Comparison of ENCODE assay signal across 8 cellular contexts in the genomic region with DNA sequence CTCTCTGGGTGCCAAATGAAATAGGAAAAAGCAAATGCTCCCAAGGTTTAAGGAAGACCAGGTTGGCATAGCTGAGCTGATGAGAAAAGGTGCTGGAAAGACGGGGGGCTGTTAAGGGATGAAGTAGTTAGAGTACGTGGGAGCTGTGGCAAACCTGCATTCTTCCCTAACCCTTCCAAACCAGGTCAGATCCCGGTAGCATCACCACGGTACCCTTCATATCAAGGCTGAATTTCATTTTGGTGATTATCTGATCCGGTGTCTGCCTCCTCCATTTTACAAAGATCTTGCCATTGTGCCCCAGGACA.
A peak's percentile ranks its signal among the peaks of the same experiment; 100 is the strongest.
DNase-seq lines count a peak whose midpoint lies in the region; ATAC-seq, FAIRE-seq and TF ChIP-seq lines count a peak whose summit lies in the region.

No MANE protein-coding gene starts in this region.

- H3K36me3 ChIP-seq in HCT116 (ENCODE audit: control insufficient read depth in 1 of 2, insufficient read depth in 2 of 2, low read length in 2 of 2) (no peaks in the 10 kb centered on the region), iPS DF 6.9 (ENCODE audit: control insufficient read depth, insufficient read depth, low read length) (no peaks in the 10 kb centered on the region; the same call in 1 of the 2 replicates), small intestine (ENCODE audit: control insufficient read depth in 2 of 2, insufficient read depth in 2 of 2, low read length in 2 of 2) (no peaks in the 10 kb centered on the region)

- DNase-seq in HCT116 (ENCODE audit: low read depth, low spot score) = no peak
- DNase-seq in activated CD4-positive, alpha-beta memory T cell treated with anti-CD3 and anti-CD28 coated beads for 36 hours = no peak
- no peak for DNase-seq in iPS DF 6.9 (ENCODE audit: low read depth, low spot score)
- DNase-seq in small intestine = no peak
- DNase-seq in posterior cingulate gyrus = no peak
- no peak for DNase-seq in stimulated activated CD4-positive, alpha-beta T cell treated with anti-CD3 and anti-CD28 coated beads, Interleukin-2, amount 100 ng/mL, for 48 hours
- DNase-seq in activated CD4-positive, alpha-beta T cell treated with anti-CD3 and anti-CD28 coated beads for 48 hours = no peak

- H3K36me3 Mint-ChIP-seq in activated CD4-positive, alpha-beta memory T cell treated with anti-CD3 and anti-CD28 coated beads for 36 hours = no peaks in the 10 kb centered on the region

- TF ChIP-seq CTCF in HCT116 (IDR thresholded peaks at IDR 0.05 in 2 of 3, conservative IDR thresholded peaks at IDR 0.05 in 1 of 3; ENCODE audit: borderline replicate concordance in 1 of 3, insufficient read depth in 1 of 3, low read depth in 2 of 3, low read length in 2 of 3) = no peak

- CTCF ChIA-PET in HCT116 (lab: Charles Lee) = no interaction called here
- CTCF ChIA-PET in activated CD4-positive, alpha-beta memory T cell treated with anti-CD3 and anti-CD28 coated beads for 36 hours (lab: Charles Lee) = interaction anchor here (1.1 to 2.4 kb wide), 11 partner anchors 9 to 319 kb away, joined by 3 to 16 read pairs (median 7); no protein-coding TSS in a partner anchor

- H3K79me2 ChIP-seq in HCT116 (ENCODE audit: insufficient read depth, low read length) = no peaks in the 10 kb centered on the region

- H3K9me3 ChIP-seq in HCT116 (ENCODE audit: control insufficient read depth in 1 of 2, insufficient read depth in 1 of 2, low read depth in 1 of 2, low read length in 2 of 2) (no peaks in the 10 kb centered on the region), iPS DF 6.9 (ENCODE audit: control insufficient read depth, insufficient read depth, low read length) (no peaks in the 10 kb centered on the region), small intestine (ENCODE audit: control insufficient read depth, low read depth) (no peaks in the 10 kb centered on the region)

- peaks cover 30% of the 10 kb centered on the region for H3K4me1 Mint-ChIP-seq in activated CD4-positive, alpha-beta memory T cell treated with anti-CD3 and anti-CD28 coated beads for 36 hours (ENCODE audit: low read depth)

- no peaks in the 10 kb centered on the region for H4K20me1 ChIP-seq in HCT116 (ENCODE audit: insufficient read depth)

- no peaks in the 10 kb centered on the region for H3K9me3 Mint-ChIP-seq in activated CD4-positive, alpha-beta memory T cell treated with anti-CD3 and anti-CD28 coated beads for 36 hours

- H2AFZ ChIP-seq in HCT116 (ENCODE audit: low read depth, low read length, poor library complexity, severe bottlenecking) = no peak overlapping the region

- FAIRE-seq in small intestine (lab: Jason Lieb, UNC) = no peak

- POLR2A ChIA-PET in HCT116 (lab: Charles Lee) = interaction anchor here (0.9 to 1.0 kb wide), 2 partner anchors 14 to 45 kb away, joined by 3 to 4 read pairs; no protein-coding TSS in a partner anchor
- POLR2A ChIA-PET in activated CD4-positive, alpha-beta memory T cell treated with anti-CD3 and anti-CD28 coated beads for 36 hours (lab: Charles Lee) = interaction anchor here (1.0 to 2.1 kb wide), 7 partner anchors 9 to 423 kb away, joined by 3 to 19 read pairs (median 3); a partner anchor contains a TSS

- RAD21 ChIA-PET in HCT116 (lab: Charles Lee; ENCODE audit: low non-redundant PET in 1 of 2, low total read pairs in 2 of 2, uncharacterized antibody in 2 of 2, unreplicated experiment in 2 of 2) = no interaction called here

- no peaks in the 10 kb centered on the region for H3K27me3 ChIP-seq in HCT116 (ENCODE audit: insufficient read depth, low read length)
- no peaks in the 10 kb centered on the region for H3K27me3 ChIP-seq in iPS DF 6.9 (ENCODE audit: control insufficient read depth, insufficient read depth, low read length)
- H3K27me3 ChIP-seq in small intestine (ENCODE audit: control insufficient read depth in 2 of 2, insufficient read depth in 2 of 2, low read length in 2 of 2) = no peaks in the 10 kb centered on the region

- peaks cover 29 to 34% of the 10 kb centered on the region in 2 experiments for H3K4me1 ChIP-seq in HCT116 (ENCODE audit: control insufficient read depth in 1 of 2, insufficient read depth in 2 of 2, low read length in 2 of 2)
- peaks cover 2% of the 10 kb centered on the region for H3K4me1 ChIP-seq in iPS DF 6.9 (ENCODE audit: control insufficient read depth, insufficient read depth, low read length)
- peaks cover 7 to 13% of the 10 kb centered on the region in 2 donors for H3K4me1 ChIP-seq in small intestine (ENCODE audit: control insufficient read depth in 2 of 2, insufficient read depth in 1 of 2, low read depth in 1 of 2, low read length in 1 of 2)

- no peaks in the 10 kb centered on the region for H3K27me3 Mint-ChIP-seq in activated CD4-positive, alpha-beta memory T cell treated with anti-CD3 and anti-CD28 coated beads for 36 hours

- TF ChIP-seq RAD21 in HCT116 (IDR thresholded peaks at IDR 0.05; ENCODE audit: low read depth) = no peak

- peak overlapping the region; percentile 39 to 56; a peak in 3 of 4 replicates for H3K4me3 ChIP-seq in HCT116 (replicated peaks in 1 of 2; ENCODE audit: low read depth in 1 of 2, low read length in 2 of 2)
- H3K4me3 ChIP-seq in iPS DF 6.9 (ENCODE audit: low read length) = peak overlapping the region; percentile 1; the same call in 1 of the 2 replicates
- H3K4me3 ChIP-seq in small intestine (ENCODE audit: low read depth in 1 of 2, low read length in 2 of 2) = no peak overlapping the region

- no TSS peak for BruUV-seq in HCT116 (replicated peaks; lab: Mats Ljungman, UMichigan)

- ATAC-seq in HCT116 = no peak
- no peak for ATAC-seq in HG03442 (IDR thresholded peaks at IDR 0.05; ENCODE audit: unreplicated experiment)

- WGBS in iPS DF 6.9 (ENCODE audit: insufficient coverage, insufficient read length) = no CpG with 5 or more reads among the region's 5 CpGs
- 57 to 75% (median 65%) methylated on average over 5 of the region's 5 CpGs for WGBS in small intestine, 3 donors

- H3K4me2 ChIP-seq in HCT116 (ENCODE audit: low read length) = peak overlapping the region; percentile 83

- H3K27ac Mint-ChIP-seq in activated CD4-positive, alpha-beta memory T cell treated with anti-CD3 and anti-CD28 coated beads for 36 hours = peak overlapping the region; percentile 69

- intact Hi-C loops in HCT116 (cut with micrococcal nuclease) = no loop called here
- intact Hi-C loops in activated CD4-positive, alpha-beta memory T cell treated with anti-CD3 and anti-CD28 coated beads for 36 hours (cut with micrococcal nuclease) = loop anchor here (1.0 to 5.0 kb wide), 2 partner anchors 8 to 35 kb away; no protein-coding TSS in a partner anchor
- intact Hi-C loops in posterior cingulate gyrus (cut with DNase I) = loop anchor here (5.0 kb wide), 1 partner anchor 45 kb away; no protein-coding TSS in a partner anchor

- peak overlapping the region; percentile 65 for H3K4me3 Mint-ChIP-seq in activated CD4-positive, alpha-beta memory T cell treated with anti-CD3 and anti-CD28 coated beads for 36 hours

- H3K9ac ChIP-seq in HCT116 (ENCODE audit: low read length) = peak overlapping the region; percentile 61

- H3K9me2 ChIP-seq in HCT116 (ENCODE audit: insufficient read depth) = no peaks in the 10 kb centered on the region

- H3K27ac ChIP-seq in HCT116 (ENCODE audit: low read depth, low read length) (peak overlapping the region; percentile 43; the same call in 1 of the 2 replicates), iPS DF 6.9 (ENCODE audit: low read length) (no peak overlapping the region), small intestine (ENCODE audit: low read depth in 1 of 2, low read length in 1 of 2) (peak overlapping the region; percentile 82 to 93)

- TF ChIP-seq POLR2A in HCT116 (IDR thresholded peaks at IDR 0.05; ENCODE audit: borderline replicate concordance, extremely low read depth, insufficient read depth, insufficient read length) = no peak

TF ChIP-seq in HCT116, 20 proteins besides CTCF, POLR2A, EP300 and RAD21:
- no peak for TF ChIP-seq ELF1 (IDR thresholded peaks at IDR 0.05; ENCODE audit: borderline replicate concordance, low read depth)
- TF ChIP-seq, protein P1, sequence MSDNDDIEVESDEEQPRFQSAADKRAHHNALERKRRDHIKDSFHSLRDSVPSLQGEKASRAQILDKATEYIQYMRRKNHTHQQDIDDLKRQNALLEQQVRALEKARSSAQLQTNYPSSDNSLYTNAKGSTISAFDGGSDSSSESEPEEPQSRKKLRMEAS (IDR thresholded peaks at IDR 0.05) = peak; percentile 10; the same call in 1 of the 2 replicates
TF ChIP-seq in HCT116: peak in this region for 1.

Comparison
In these comparisons a context has a peak if more than half of its experiments do, and no peak if none do; other contexts are left out.
1. H3K4me3 ChIP-seq: peak in HCT116 (2 of 2) and iPS DF 6.9 (single experiment); none in small intestine (0 of 2).